8 cellular contexts compared by ENCODE assay signal in the genomic region with DNA sequence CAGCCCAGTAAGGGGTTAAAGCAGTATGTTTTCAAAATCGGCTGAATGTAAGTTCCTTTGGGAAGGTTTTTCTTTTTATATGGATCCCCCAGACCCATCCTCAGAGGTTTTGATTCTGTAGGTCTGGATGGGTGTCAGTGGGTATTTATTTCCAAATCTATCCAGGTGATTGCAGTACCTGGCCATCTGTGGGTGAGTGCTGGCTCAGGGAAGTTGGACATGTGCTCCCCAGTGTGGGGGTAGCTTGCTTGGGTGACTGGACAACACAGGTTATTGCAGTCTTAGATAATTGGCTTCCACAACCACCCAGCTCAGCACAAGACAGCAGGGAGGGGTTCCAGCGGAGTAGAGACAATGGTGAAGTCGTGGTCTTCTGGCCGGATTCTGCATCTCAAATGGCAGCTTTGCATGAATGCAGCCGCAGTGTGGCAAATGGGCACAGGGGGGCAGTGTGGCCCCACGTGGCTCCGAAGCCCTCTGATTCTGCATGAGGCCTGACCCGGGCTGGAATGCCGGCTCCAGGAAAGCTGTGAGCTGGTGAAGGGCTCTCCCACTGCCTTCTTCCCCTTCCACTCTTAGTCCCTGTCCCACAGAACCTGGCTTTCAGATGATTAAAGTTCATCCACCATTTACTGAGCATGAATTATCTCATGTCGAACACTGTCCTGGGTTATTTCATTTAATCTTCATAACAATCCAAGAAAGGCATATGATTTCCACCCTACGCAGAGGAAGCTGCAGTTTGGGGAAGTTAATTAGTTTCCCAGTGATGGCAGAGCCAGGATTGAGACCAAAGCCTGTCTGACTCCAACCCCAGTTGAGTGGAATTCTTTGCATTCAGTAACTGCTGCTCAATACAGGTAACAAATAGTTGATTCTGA.
DNase-seq lines count a peak whose midpoint lies in the region; ATAC-seq and TF ChIP-seq lines count a peak whose summit lies in the region.

No MANE protein-coding gene starts in this region.

- TF ChIP-seq CTCF in 22Rv1 (IDR thresholded peaks at IDR 0.05) (peak; percentile 98), GM13977 (IDR thresholded peaks at IDR 0.05; ENCODE audit: extremely low read depth, insufficient read depth, missing control alignments) (peak; percentile 97), OCI-LY1 (IDR thresholded peaks at IDR 0.05; ENCODE audit: low read length) (peak; percentile 99), esophagus squamous epithelium (IDR thresholded peaks at IDR 0.05) (peak; percentile 80 to 96 (median 92))

- peaks cover 23% of the 10 kb centered on the region for H3K4me1 ChIP-seq in OCI-LY1 (ENCODE audit: insufficient read depth, low read length, severe bottlenecking)
- H3K4me1 ChIP-seq in esophagus squamous epithelium, result peaks cover 5 to 46% (median 13%) of the 10 kb centered on the region in 3 donors

- no peaks in the 10 kb centered on the region for H3F3A ChIP-seq in OCI-LY1 (ENCODE audit: insufficient read depth, low read length)

- H3K36me3 ChIP-seq in OCI-LY1 (ENCODE audit: insufficient read depth, low read length), result no peaks in the 10 kb centered on the region
- no peaks in the 10 kb centered on the region for H3K36me3 ChIP-seq in esophagus squamous epithelium

- intact Hi-C loops in esophagus squamous epithelium (cut with DNase I), result loop anchor here (2.0 to 10.0 kb wide), 2 partner anchors 286 to 558 kb away; no protein-coding TSS in a partner anchor

- no peak overlapping the region for H3K4me3 Mint-ChIP-seq in natural killer cell treated with Interleukin-12 subunit alpha and Interleukin-12 subunit beta and Interleukin-15 and Interleukin-18, amount 100 ng/mL, for 72 hours
- no peak overlapping the region for H3K4me3 Mint-ChIP-seq in stimulated activated effector memory CD8-positive, alpha-beta T cell treated with anti-CD3 and anti-CD28 coated beads, Interleukin-12 subunit alpha, Interleukin-12 subunit beta, amount 100 ng/mL, for 72 hours

- H3K27ac ChIP-seq in 22Rv1 (no peak overlapping the region), OCI-LY1 (ENCODE audit: low read depth, low read length, poor library complexity, severe bottlenecking) (no peak overlapping the region), esophagus squamous epithelium (peak overlapping the region in 3 of 4 donors; percentile 25 to 61 (median 26))

- H3K9me2 ChIP-seq in OCI-LY1 (ENCODE audit: low read depth, low read length), result no peaks in the 10 kb centered on the region

- WGBS in esophagus squamous epithelium, 2 donors, result 29 to 37% methylated on average over 4 to 7 of the region's 11 CpGs

- no peaks in the 10 kb centered on the region for H4K20me1 ChIP-seq in OCI-LY1 (ENCODE audit: insufficient read depth, low read length)

- no peak overlapping the region for H3K9ac ChIP-seq in OCI-LY1 (ENCODE audit: low read length)

- H3K79me2 ChIP-seq in OCI-LY1 (ENCODE audit: insufficient read depth, low read length), result no peaks in the 10 kb centered on the region

- H3K9me3 Mint-ChIP-seq in natural killer cell treated with Interleukin-12 subunit alpha and Interleukin-12 subunit beta and Interleukin-15 and Interleukin-18, amount 100 ng/mL, for 72 hours, result no peaks in the 10 kb centered on the region
- no peaks in the 10 kb centered on the region for H3K9me3 Mint-ChIP-seq in stimulated activated effector memory CD8-positive, alpha-beta T cell treated with anti-CD3 and anti-CD28 coated beads, Interleukin-12 subunit alpha, Interleukin-12 subunit beta, amount 100 ng/mL, for 72 hours

- H3K9me3 ChIP-seq in OCI-LY1 (ENCODE audit: low read length), result no peaks in the 10 kb centered on the region
- no peaks in the 10 kb centered on the region for H3K9me3 ChIP-seq in esophagus squamous epithelium

- in situ Hi-C loops in GM13977 (cut with MboI; ENCODE audit: low pct_unique_long_range_greater_than_20kb, low sequenced_read_pairs, unreplicated experiment), result loop anchor here (5.0 to 25.0 kb wide), 3 partner anchors 286 to 561 kb away; partner anchors contain the start of gene CCDC71L

- ATAC-seq in HG03571 (IDR thresholded peaks at IDR 0.05; ENCODE audit: unreplicated experiment), result peak; percentile 71
- ATAC-seq in natural killer cell treated with Interleukin-12 subunit alpha and Interleukin-12 subunit beta and Interleukin-15 and Interleukin-18, amount 100 ng/mL, for 72 hours, result peak; percentile 76 to 86
- peak; percentile 79 for ATAC-seq in stimulated activated effector memory CD8-positive, alpha-beta T cell treated with anti-CD3 and anti-CD28 coated beads, Interleukin-12 subunit alpha, Interleukin-12 subunit beta, amount 100 ng/mL, for 72 hours

- H3K27me3 Mint-ChIP-seq in natural killer cell treated with Interleukin-12 subunit alpha and Interleukin-12 subunit beta and Interleukin-15 and Interleukin-18, amount 100 ng/mL, for 72 hours, result peaks cover 21 to 24% of the 10 kb centered on the region in 2 donors

- H3K4me2 ChIP-seq in OCI-LY1 (ENCODE audit: low read length), result no peak overlapping the region

- peak; percentile 69 for DNase-seq in GM13977 (ENCODE audit: low spot score)
- peak; percentile 66 for DNase-seq in activated T-cell treated with anti-CD3 and anti-CD28 coated beads for 4 hours
- DNase-seq in esophagus squamous epithelium (lab: John Stamatoyannopoulos, UW), result peak; percentile 6
- DNase-seq in natural killer cell treated with Interleukin-12 subunit alpha and Interleukin-12 subunit beta and Interleukin-15 and Interleukin-18, amount 100 ng/mL, for 72 hours (ENCODE audit: low spot score), result peak; percentile 68
- DNase-seq in stimulated activated effector memory CD8-positive, alpha-beta T cell treated with anti-CD3 and anti-CD28 coated beads, Interleukin-12 subunit alpha, Interleukin-12 subunit beta, amount 100 ng/mL, for 72 hours (ENCODE audit: low spot score in 2 of 2), result peak; percentile 64 to 81

- H3K27me3 ChIP-seq in OCI-LY1 (ENCODE audit: insufficient read depth, low read length) (no peaks in the 10 kb centered on the region; the same call in 1 of the 2 replicates), esophagus squamous epithelium (peaks cover 0 to 12% (median 2%) of the 10 kb centered on the region in 4 donors)

- no peaks in the 10 kb centered on the region for H3K36me3 Mint-ChIP-seq in natural killer cell treated with Interleukin-12 subunit alpha and Interleukin-12 subunit beta and Interleukin-15 and Interleukin-18, amount 100 ng/mL, for 72 hours
- no peaks in the 10 kb centered on the region for H3K36me3 Mint-ChIP-seq in stimulated activated effector memory CD8-positive, alpha-beta T cell treated with anti-CD3 and anti-CD28 coated beads, Interleukin-12 subunit alpha, Interleukin-12 subunit beta, amount 100 ng/mL, for 72 hours

- no peak overlapping the region for H3K27ac Mint-ChIP-seq in natural killer cell treated with Interleukin-12 subunit alpha and Interleukin-12 subunit beta and Interleukin-15 and Interleukin-18, amount 100 ng/mL, for 72 hours
- H3K27ac Mint-ChIP-seq in stimulated activated effector memory CD8-positive, alpha-beta T cell treated with anti-CD3 and anti-CD28 coated beads, Interleukin-12 subunit alpha, Interleukin-12 subunit beta, amount 100 ng/mL, for 72 hours, result no peak overlapping the region

- no peak for TF ChIP-seq POLR2A in esophagus squamous epithelium (IDR thresholded peaks at IDR 0.05)

- H3K4me3 ChIP-seq in OCI-LY1 (ENCODE audit: low read depth, low read length, poor library complexity, severe bottlenecking) (no peak overlapping the region), esophagus squamous epithelium (no peak overlapping the region)

- peaks cover 0 to 6% of the 10 kb centered on the region in 2 donors for H3K4me1 Mint-ChIP-seq in natural killer cell treated with Interleukin-12 subunit alpha and Interleukin-12 subunit beta and Interleukin-15 and Interleukin-18, amount 100 ng/mL, for 72 hours (ENCODE audit: low read depth in 2 of 2)
- H3K4me1 Mint-ChIP-seq in stimulated activated effector memory CD8-positive, alpha-beta T cell treated with anti-CD3 and anti-CD28 coated beads, Interleukin-12 subunit alpha, Interleukin-12 subunit beta, amount 100 ng/mL, for 72 hours, result no peaks in the 10 kb centered on the region

- no peak overlapping the region for H2AFZ ChIP-seq in OCI-LY1 (ENCODE audit: low read length)

Comparison
In these comparisons a context has a peak if more than half of its experiments do, and no peak if none do; other contexts are left out.
1. H3K27ac ChIP-seq: peak in esophagus squamous epithelium (3 of 4); none in 22Rv1 (single experiment) and OCI-LY1 (single experiment).
2. DNase-seq: peak in every context shown above with its lines; median percentile 72 in stimulated activated effector memory CD8-positive, alpha-beta T cell treated with anti-CD3 and anti-CD28 coated beads, Interleukin-12 subunit alpha, Interleukin-12 subunit beta, amount 100 ng/mL, for 72 hours; 69 in GM13977; 68 in natural killer cell treated with Interleukin-12 subunit alpha and Interleukin-12 subunit beta and Interleukin-15 and Interleukin-18, amount 100 ng/mL, for 72 hours; 66 in activated T-cell treated with anti-CD3 and anti-CD28 coated beads for 4 hours; 6 in esophagus squamous epithelium.
3. Peak in every context shown above with its lines, with median percentiles within 50 percentile points of each other: CTCF ChIP-seq and ATAC-seq.